2 cellular contexts compared by ENCODE assay signal in genomic region chr15:45034600-45035375, GRCh38.
TF ChIP-seq lines count a peak whose summit lies in the region.

No MANE protein-coding gene starts in this region.

TF ChIP-seq in K562, 482 proteins besides CTCF, POLR2A, EP300 and RAD21:
- TF ChIP-seq ZBTB33 (CRISPR knock-in tag; IDR thresholded peaks at IDR 0.05), result peak; percentile 52; the same call in 1 of the 2 replicates
TF ChIP-seq in K562: peak in this region for 1; not testable (repeated sequence) for 481.

TF ChIP-seq in HepG2, 621 proteins besides CTCF, POLR2A, EP300 and RAD21:
- TF ChIP-seq RBFOX2 (IDR thresholded peaks at IDR 0.05; ENCODE audit: low read depth, low read length), result peak; percentile 42; the same call in 1 of the 2 replicates
